Comparison of ENCODE assay signal across 15 cellular contexts in genomic region chr11:47284151-47284550, GRCh38. TPM values are rescaled to one million over a fixed set of nuclear protein-coding genes. Genes with fewer than 3 reads are reported as not detected.
DNase-seq lines count a peak whose midpoint lies in the region; ATAC-seq and TF ChIP-seq lines count a peak whose summit lies in the region.
"Had no signal": no experiment of that assay in that cellular context is flagged by ENCODE, and none has a peak within 500 bp of the region (broad histone marks: within the 10 kb centered on the region; RNA-seq: fewer than 3 reads in every experiment).

No MANE protein-coding gene starts in this region.

- CTCF ChIA-PET in mammary epithelial cell (lab: Charles Lee; ENCODE audit: low non-redundant PET) (no interaction called here), MCF 10A (lab: Yijun Ruan, JAX) (interaction anchor here (1.1 kb wide), 1 partner anchor 90 kb away, joined by 3 read pairs; no protein-coding TSS in a partner anchor), PC-9 (lab: Charles Lee) (no interaction called here)

- H3F3A ChIP-seq in PC-9 (ENCODE audit: insufficient read depth, low read depth), result no peaks in the 10 kb centered on the region

- no peak for DNase-seq in mammary epithelial cell
- DNase-seq in MCF 10A (ENCODE audit: unreplicated experiment), result no peak
- no peak for DNase-seq in PC-9
- DNase-seq in endothelial cell (ENCODE audit: low spot score), result no peak
- no peak for DNase-seq in NCI-H510A treated with DMSO at 0.1 percent for 48 hours (lab: John Stamatoyannopoulos, UW)
- DNase-seq: 8988T; ACHN; CD4-positive, CD25-positive, alpha-beta regulatory T cell; DMS79; GOT3; H9; HFFc6 had no signal

- TF ChIP-seq CTCF in mammary epithelial cell (conservative IDR thresholded peaks at IDR 0.05 in 1 of 2, IDR thresholded peaks at IDR 0.05 in 1 of 2; ENCODE audit: extremely low read depth in 1 of 2, insufficient read depth in 1 of 2, low read depth in 1 of 2, low read length in 2 of 2) (no peak), MCF 10A (IDR thresholded peaks at IDR 0.05; ENCODE audit: unreplicated experiment) (no peak), PC-9 (conservative IDR thresholded peaks at IDR 0.05) (no peak), endothelial cell (IDR thresholded peaks at IDR 0.05; ENCODE audit: unreplicated experiment) (no peak)

- H3K4me2 ChIP-seq in mammary epithelial cell (ENCODE audit: insufficient read depth, low read depth, low read length), result no peak overlapping the region
- H3K4me2 ChIP-seq in PC-9, result no peak overlapping the region
- H3K4me2 ChIP-seq: BLaER1 treated with 17β-estradiol and CSF1 and Interleukin-3, amounts not matched to agents 10 nM and 100 nM had no signal

- no peaks in the 10 kb centered on the region for H3K27me3 Mint-ChIP-seq in MCF 10A (ENCODE audit: insufficient read depth, unreplicated experiment)
- peaks cover 4% of the 10 kb centered on the region for H3K27me3 Mint-ChIP-seq in endothelial cell (ENCODE audit: unreplicated experiment)
- H3K27me3 Mint-ChIP-seq: CD4-positive, CD25-positive, alpha-beta regulatory T cell had no signal

- H3K27ac Mint-ChIP-seq in MCF 10A (ENCODE audit: low read depth, unreplicated experiment) (no peak overlapping the region), endothelial cell (ENCODE audit: unreplicated experiment) (no peak overlapping the region)
- H3K27ac Mint-ChIP-seq: CD4-positive, CD25-positive, alpha-beta regulatory T cell; H9; HFFc6 had no signal

- no peaks in the 10 kb centered on the region for H3K4me1 ChIP-seq in mammary epithelial cell (ENCODE audit: insufficient read depth, low read length)
- no peaks in the 10 kb centered on the region for H3K4me1 ChIP-seq in PC-9 (replicated peaks; ENCODE audit: insufficient read depth)
- H3K4me1 ChIP-seq: BLaER1 treated with 17β-estradiol and CSF1 and Interleukin-3, amounts not matched to agents 10 nM and 100 nM had no signal

- H3K4me3 ChIP-seq in mammary epithelial cell (replicated peaks in 1 of 3; ENCODE audit: insufficient read depth in 1 of 3, low read depth in 2 of 3, low read length in 3 of 3), result no peak overlapping the region
- H3K4me3 ChIP-seq in PC-9, result no peak overlapping the region
- H3K4me3 ChIP-seq: BLaER1 treated with 17β-estradiol and CSF1 and Interleukin-3, amounts not matched to agents 10 nM and 100 nM had no signal

- H3K79me2 ChIP-seq in mammary epithelial cell (ENCODE audit: insufficient read depth, low read length) (no peaks in the 10 kb centered on the region), PC-9 (ENCODE audit: low read depth) (no peaks in the 10 kb centered on the region)

- in situ Hi-C loops in mammary epithelial cell (cut with MboI; ENCODE audit: low sequenced_read_pairs in 2 of 2), result no loop called here

- H3K4me3 Mint-ChIP-seq in MCF 10A (ENCODE audit: unreplicated experiment), result no peak overlapping the region
- H3K4me3 Mint-ChIP-seq in endothelial cell (ENCODE audit: unreplicated experiment), result peak overlapping the region; percentile 17
- H3K4me3 Mint-ChIP-seq: H9, HFFc6 had no signal

- H3K9me2 ChIP-seq in PC-9 (ENCODE audit: insufficient read depth), result no peaks in the 10 kb centered on the region

- no peaks in the 10 kb centered on the region for H3K4me1 Mint-ChIP-seq in MCF 10A (ENCODE audit: insufficient read depth, unreplicated experiment)
- H3K4me1 Mint-ChIP-seq in endothelial cell (ENCODE audit: unreplicated experiment), result no peaks in the 10 kb centered on the region

- dilution Hi-C loops in mammary epithelial cell (cut with HindIII; ENCODE audit: low sequenced_read_pairs), result loop anchor here (5.0 kb wide), 1 partner anchor 102 kb away; no protein-coding TSS in a partner anchor

- ATAC-seq in HG02840 (IDR thresholded peaks at IDR 0.05; ENCODE audit: low FRiP score, unreplicated experiment) (no peak), GM21515 (IDR thresholded peaks at IDR 0.05; ENCODE audit: unreplicated experiment) (no peak)

- no peak overlapping the region for H3K27ac ChIP-seq in mammary epithelial cell (ENCODE audit: insufficient read depth, low read depth, low read length)
- no peak overlapping the region for H3K27ac ChIP-seq in PC-9
- H3K27ac ChIP-seq: BLaER1 treated with 17β-estradiol and CSF1 and Interleukin-3, amounts not matched to agents 10 nM and 100 nM had no signal

- H3K36me3 Mint-ChIP-seq in MCF 10A (ENCODE audit: insufficient read depth, unreplicated experiment), result peaks cover 93% of the 10 kb centered on the region
- peaks cover 51% of the 10 kb centered on the region for H3K36me3 Mint-ChIP-seq in endothelial cell (ENCODE audit: low read depth, unreplicated experiment)

- no peaks in the 10 kb centered on the region for H4K20me1 ChIP-seq in mammary epithelial cell (ENCODE audit: insufficient read depth, low read length)
- H4K20me1 ChIP-seq in PC-9 (ENCODE audit: insufficient read depth), result no peaks in the 10 kb centered on the region

- POLR2A ChIA-PET in MCF 10A (lab: Yijun Ruan, JAX) (interaction anchor here (0.6 kb wide), 1 partner anchor 90 kb away, joined by 3 read pairs; no protein-coding TSS in a partner anchor), PC-9 (lab: Charles Lee; ENCODE audit: unreplicated experiment) (no interaction called here)

- BruUV-seq in mammary epithelial cell (replicated peaks; lab: Mats Ljungman, UMichigan), result TSS peak; percentile 72
- BruUV-seq in MCF 10A (replicated peaks; lab: Mats Ljungman, UMichigan), result no TSS peak
- BruUV-seq in PC-9 (replicated peaks; lab: Mats Ljungman, UMichigan), result TSS peak; percentile 12

- H2AFZ ChIP-seq in mammary epithelial cell (ENCODE audit: low read depth, low read length) (no peak overlapping the region), PC-9 (no peak overlapping the region)

- H3K9me3 ChIP-seq in mammary epithelial cell (replicated peaks; ENCODE audit: insufficient read depth, low read length) (no peaks in the 10 kb centered on the region), PC-9 (ENCODE audit: insufficient read depth, low read depth) (no peaks in the 10 kb centered on the region)
- H3K9me3 ChIP-seq: BLaER1 treated with 17β-estradiol and CSF1 and Interleukin-3, amounts not matched to agents 10 nM and 100 nM had no signal

- H3K36me3 ChIP-seq in mammary epithelial cell (ENCODE audit: insufficient read depth, low read length) (peaks cover 33% of the 10 kb centered on the region), PC-9 (ENCODE audit: low read depth) (peaks cover 38% of the 10 kb centered on the region)

- H3K9me3 Mint-ChIP-seq in MCF 10A (ENCODE audit: unreplicated experiment) (no peaks in the 10 kb centered on the region), endothelial cell (ENCODE audit: unreplicated experiment) (no peaks in the 10 kb centered on the region)
- H3K9me3 Mint-ChIP-seq: CD4-positive, CD25-positive, alpha-beta regulatory T cell; H9; HFFc6 had no signal

- H3K27me3 ChIP-seq in mammary epithelial cell (ENCODE audit: insufficient read depth, low read length) (no peaks in the 10 kb centered on the region), PC-9 (ENCODE audit: insufficient read depth, low read depth) (no peaks in the 10 kb centered on the region)
- H3K27me3 ChIP-seq: BLaER1 treated with 17β-estradiol and CSF1 and Interleukin-3, amounts not matched to agents 10 nM and 100 nM had no signal

- intact Hi-C loops in mammary epithelial cell (cut with micrococcal nuclease), result no loop called here
- intact Hi-C loops in MCF 10A (cut with micrococcal nuclease), result no loop called here
- intact Hi-C loops in PC-9 (cut with micrococcal nuclease; ENCODE audit: unreplicated experiment), result no loop called here

- H3K9ac ChIP-seq in mammary epithelial cell (ENCODE audit: insufficient read depth, low read length), result no peak overlapping the region

- 97% methylated on average over 3 of the region's 4 CpGs for WGBS in mammary epithelial cell (ENCODE audit: low coverage, missing lambda C conversion rate)

RNA-seq across cellular contexts. Expression of gene MADD, which starts 14.2 kb away (rescaled TPM):
- 10 to 100 TPM; 23.0 to 23.4 TPM for total RNA-seq in mammary epithelial cell
- polyA plus RNA-seq in mammary epithelial cell, result 8.2 TPM
- 50.1 TPM for polyA minus RNA-seq in mammary epithelial cell
- total RNA-seq in MCF 10A (2022), result 23.4 and 24.8 TPM in 2 replicates
- 61.1 and 65.9 TPM in 2 replicates for total RNA-seq in PC-9 (2021)
- total RNA-seq in endothelial cell (ENCODE audit: unreplicated experiment), result 61.2 TPM

RNA-seq across cellular contexts. Expression of gene NR1H3, which starts 26.4 kb away (rescaled TPM):
- total RNA-seq in mammary epithelial cell (1 to 10 TPM; 4.5 to 5.5 TPM), MCF 10A (2022) (17.8 and 20.0 TPM in 2 replicates), PC-9 (2021) (71.5 and 90.4 TPM in 2 replicates), endothelial cell (ENCODE audit: unreplicated experiment) (61.2 TPM)
- polyA plus RNA-seq in mammary epithelial cell, result 6.7 TPM
- 26.6 TPM for polyA minus RNA-seq in mammary epithelial cell

RNA-seq across cellular contexts. Expression of gene ACP2, which starts 35.5 kb away (rescaled TPM):
- 10 to 100 TPM; 24.0 to 34.2 TPM for total RNA-seq in mammary epithelial cell
- polyA plus RNA-seq in mammary epithelial cell, result 17.6 TPM
- polyA minus RNA-seq in mammary epithelial cell, result 41.6 TPM
- total RNA-seq in MCF 10A (2022), result 18.7 and 23.7 TPM in 2 replicates
- total RNA-seq in PC-9 (2021), result 20.4 and 24.1 TPM in 2 replicates
- total RNA-seq in endothelial cell (ENCODE audit: unreplicated experiment), result 52.3 TPM
